In the genomic region with DNA sequence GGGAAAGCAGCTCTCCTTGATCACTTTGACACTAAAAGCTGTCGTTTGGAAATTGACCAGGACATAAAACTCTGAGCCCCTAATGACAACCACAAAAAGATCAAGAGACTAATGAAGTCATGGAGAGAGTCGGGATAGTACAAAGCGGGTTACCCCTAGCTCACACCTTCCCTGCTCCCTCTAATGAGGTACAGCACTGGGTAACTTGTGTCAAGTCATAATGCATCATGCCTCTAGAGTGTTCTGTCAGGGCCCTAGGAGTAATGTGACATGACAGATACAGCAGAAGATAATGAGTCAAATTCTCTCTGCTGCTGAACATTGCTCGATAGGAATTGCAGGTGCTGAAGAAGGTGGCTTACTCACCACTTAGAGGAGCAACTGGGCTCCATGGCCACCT, we compare ENCODE assay signal across 16 cellular contexts.
A peak's percentile ranks its signal among the peaks of the same experiment; 100 is the strongest.
DNase-seq lines count a peak whose midpoint lies in the region; FAIRE-seq and TF ChIP-seq lines count a peak whose summit lies in the region.
"Had no signal": no experiment of that assay in that cellular context is flagged by ENCODE, and none has a peak within 500 bp of the region (broad histone marks: within the 10 kb centered on the region; RNA-seq: fewer than 3 reads in every experiment).

No MANE protein-coding gene starts in this region.

- peaks cover 10% of the 10 kb centered on the region for H3K4me1 Mint-ChIP-seq in T-helper 2 cell treated with Interferon-gamma antibody and Interleukin-4, amounts not matched to agents 5 μg/mL and 100 μg/mL, for 36 hours (ENCODE audit: low read depth)
- peaks cover 8% of the 10 kb centered on the region for H3K4me1 Mint-ChIP-seq in neural crest cell
- H3K4me1 Mint-ChIP-seq in progenitor cell of endocrine pancreas (ENCODE audit: low read depth) = no peaks in the 10 kb centered on the region
- H3K4me1 Mint-ChIP-seq: CD4-positive, alpha-beta memory T cell had no signal

- FAIRE-seq in kidney (lab: Jason Lieb, UNC) = no peak
- FAIRE-seq: G401.6 had no signal

- H3K4me1 ChIP-seq in esophagus muscularis mucosa (no peaks in the 10 kb centered on the region), adrenal gland (replicated peaks in 1 of 2) (peaks cover 0 to 4% of the 10 kb centered on the region in 2 donors), kidney (ENCODE audit: control insufficient read depth in 1 of 2, insufficient read depth in 1 of 2, low read depth in 1 of 2, low read length in 2 of 2) (no peaks in the 10 kb centered on the region)

- H3K9me3 ChIP-seq in esophagus muscularis mucosa = no peaks in the 10 kb centered on the region
- H3K9me3 ChIP-seq in adrenal gland (replicated peaks in 1 of 3) = no peaks in the 10 kb centered on the region
- no peaks in the 10 kb centered on the region for H3K9me3 ChIP-seq in kidney (ENCODE audit: control insufficient read depth in 1 of 2, low read length in 2 of 2)

- H3K27me3 Mint-ChIP-seq in T-helper 2 cell treated with Interferon-gamma antibody and Interleukin-4, amounts not matched to agents 5 μg/mL and 100 μg/mL, for 36 hours (ENCODE audit: low read depth) = peaks cover 10% of the 10 kb centered on the region
- H3K27me3 Mint-ChIP-seq in neural crest cell (ENCODE audit: low read depth) (no peaks in the 10 kb centered on the region), progenitor cell of endocrine pancreas (no peaks in the 10 kb centered on the region)

- TF ChIP-seq CTCF in esophagus muscularis mucosa (IDR thresholded peaks at IDR 0.05) (no peak), neural crest cell (conservative IDR thresholded peaks at IDR 0.05) (no peak), progenitor cell of endocrine pancreas (IDR thresholded peaks at IDR 0.05; ENCODE audit: unreplicated experiment) (no peak), adrenal gland (IDR thresholded peaks at IDR 0.05) (no peak), kidney (IDR thresholded peaks at IDR 0.05; ENCODE audit: borderline replicate concordance, extremely low read depth, insufficient read depth) (no peak)

- H3K4me3 ChIP-seq in esophagus muscularis mucosa (no peak overlapping the region), adrenal gland (no peak overlapping the region), kidney (ENCODE audit: low read length in 2 of 2) (no peak overlapping the region)

- DNase-seq in T-helper 2 cell treated with Interferon-gamma antibody and Interleukin-4, amounts not matched to agents 5 μg/mL and 100 μg/mL, for 36 hours (ENCODE audit: low spot score) = no peak
- DNase-seq in esophagus muscularis mucosa (ENCODE audit: extremely low spot score) = peak; percentile 50
- no peak for DNase-seq in neural crest cell (ENCODE audit: low read depth, low spot score)
- DNase-seq in progenitor cell of endocrine pancreas (ENCODE audit: low spot score, unreplicated experiment) = no peak
- no peak for DNase-seq in adrenal gland
- no peak for DNase-seq in kidney
- DNase-seq: C1 segment of cervical spinal cord; Calu3; CD4-positive, alpha-beta memory T cell; COR-L47; DMS53; DMS79 treated with DMSO at 0.1 percent for 48 hours; GOT3; H7; HCEC 1CT had no signal

- intact Hi-C loops in esophagus muscularis mucosa (cut with DNase I) (no loop called here), adrenal gland (cut with DNase I) (no loop called here), kidney (cut with DNase I) (no loop called here)

- peak overlapping the region; percentile 39 for H3K4me3 Mint-ChIP-seq in T-helper 2 cell treated with Interferon-gamma antibody and Interleukin-4, amounts not matched to agents 5 μg/mL and 100 μg/mL, for 36 hours
- no peak overlapping the region for H3K4me3 Mint-ChIP-seq in neural crest cell
- no peak overlapping the region for H3K4me3 Mint-ChIP-seq in progenitor cell of endocrine pancreas (ENCODE audit: low read depth)
- H3K4me3 Mint-ChIP-seq: CD4-positive, alpha-beta memory T cell had no signal

- no peaks in the 10 kb centered on the region for H3K36me3 ChIP-seq in esophagus muscularis mucosa
- no peaks in the 10 kb centered on the region for H3K36me3 ChIP-seq in adrenal gland (replicated peaks in 1 of 2)
- H3K36me3 ChIP-seq in kidney (ENCODE audit: control insufficient read depth in 1 of 2, insufficient read depth in 2 of 2, low read length in 2 of 2) = no peaks in the 10 kb centered on the region

- no peaks in the 10 kb centered on the region for H3K36me3 Mint-ChIP-seq in T-helper 2 cell treated with Interferon-gamma antibody and Interleukin-4, amounts not matched to agents 5 μg/mL and 100 μg/mL, for 36 hours (ENCODE audit: low read depth)
- H3K36me3 Mint-ChIP-seq in neural crest cell (ENCODE audit: low read depth) = no peaks in the 10 kb centered on the region
- H3K36me3 Mint-ChIP-seq in progenitor cell of endocrine pancreas (ENCODE audit: insufficient read depth) = no peaks in the 10 kb centered on the region
- H3K36me3 Mint-ChIP-seq: CD4-positive, alpha-beta memory T cell had no signal

- H3K27ac ChIP-seq in esophagus muscularis mucosa (replicated peaks in 1 of 4) = no peak overlapping the region
- no peak overlapping the region for H3K27ac ChIP-seq in adrenal gland
- no peak overlapping the region for H3K27ac ChIP-seq in kidney (ENCODE audit: low read depth in 2 of 2, low read length in 2 of 2)

- TF ChIP-seq EP300 in esophagus muscularis mucosa (IDR thresholded peaks at IDR 0.05) = no peak

- no peaks in the 10 kb centered on the region for H3K27me3 ChIP-seq in esophagus muscularis mucosa
- H3K27me3 ChIP-seq in adrenal gland = no peaks in the 10 kb centered on the region

- 64% methylated on average over 4 of the region's 4 CpGs for WGBS in esophagus muscularis mucosa
- 58 to 71% (median 67%) methylated on average over 4 of the region's 4 CpGs for WGBS in adrenal gland, 4 donors

- no peak for TF ChIP-seq POLR2A in esophagus muscularis mucosa (IDR thresholded peaks at IDR 0.05; ENCODE audit: low read depth)
- TF ChIP-seq POLR2A in adrenal gland (IDR thresholded peaks at IDR 0.05) = no peak

- H3K27ac Mint-ChIP-seq in T-helper 2 cell treated with Interferon-gamma antibody and Interleukin-4, amounts not matched to agents 5 μg/mL and 100 μg/mL, for 36 hours = no peak overlapping the region
- H3K27ac Mint-ChIP-seq in neural crest cell (ENCODE audit: unreplicated experiment) = peak overlapping the region; percentile 58
- H3K27ac Mint-ChIP-seq in progenitor cell of endocrine pancreas = no peak overlapping the region
- H3K27ac Mint-ChIP-seq: CD4-positive, alpha-beta memory T cell had no signal

- no peaks in the 10 kb centered on the region for H3K9me3 Mint-ChIP-seq in T-helper 2 cell treated with Interferon-gamma antibody and Interleukin-4, amounts not matched to agents 5 μg/mL and 100 μg/mL, for 36 hours
- no peaks in the 10 kb centered on the region for H3K9me3 Mint-ChIP-seq in neural crest cell
- no peaks in the 10 kb centered on the region for H3K9me3 Mint-ChIP-seq in progenitor cell of endocrine pancreas (ENCODE audit: low read depth)

- no peak overlapping the region for H3K9ac ChIP-seq in kidney (ENCODE audit: low read length in 2 of 2)
